Comparison of ENCODE assay signal across 9 cellular contexts in genomic region chr12:100185361-100185894, GRCh38. TPM values are rescaled to one million over a fixed set of nuclear protein-coding genes. Genes with fewer than 3 reads are reported as not detected.
A peak's percentile ranks its signal among the peaks of the same experiment; 100 is the strongest.
DNase-seq lines count a peak whose midpoint lies in the region; ATAC-seq and TF ChIP-seq lines count a peak whose summit lies in the region.
"Had no signal": no experiment of that assay in that cellular context is flagged by ENCODE, and none has a peak within 500 bp of the region (broad histone marks: within the 10 kb centered on the region; RNA-seq: fewer than 3 reads in every experiment).

No MANE protein-coding gene starts in this region.

- TF ChIP-seq EP300 in tibial nerve (IDR thresholded peaks at IDR 0.05), result no peak

- no peak overlapping the region for H3K4me3 Mint-ChIP-seq in activated CD8-positive, alpha-beta memory T cell treated with anti-CD3 and anti-CD28 coated beads, Interleukin-2, amount 10 ng/mL, durations not matched to agents 7 days and 5 days

- H3K36me3 Mint-ChIP-seq in activated CD8-positive, alpha-beta memory T cell treated with anti-CD3 and anti-CD28 coated beads, Interleukin-2, amount 10 ng/mL, durations not matched to agents 7 days and 5 days, result peaks cover 25% of the 10 kb centered on the region

- no peaks in the 10 kb centered on the region for H3K36me3 ChIP-seq in tibial nerve
- H3K36me3 ChIP-seq in HAP-1 (replicated peaks), result peaks cover 2% of the 10 kb centered on the region
- H3K36me3 ChIP-seq in WERI-Rb-1, result peaks cover 13% of the 10 kb centered on the region
- H3K36me3 ChIP-seq: cardiac muscle cell had no signal

- no peak for TF ChIP-seq CTCF in dorsolateral prefrontal cortex (IDR thresholded peaks at IDR 0.05 in 54 of 56, conservative IDR thresholded peaks at IDR 0.05 in 2 of 56; ENCODE audit: low read depth in 1 of 56, partially characterized antibody in 56 of 56)
- no peak for TF ChIP-seq CTCF in tibial nerve (IDR thresholded peaks at IDR 0.05)
- TF ChIP-seq CTCF in WERI-Rb-1 (IDR thresholded peaks at IDR 0.05; ENCODE audit: low read depth, low read length), result no peak

- H3K9me3 ChIP-seq in tibial nerve (no peaks in the 10 kb centered on the region), HAP-1 (no peaks in the 10 kb centered on the region), WERI-Rb-1 (ENCODE audit: severe bottlenecking) (no peaks in the 10 kb centered on the region)

- H3K27ac ChIP-seq in dorsolateral prefrontal cortex (peak overlapping the region in 50 of 59 donors; percentile 4 to 78 (median 53)), tibial nerve (peak overlapping the region; percentile 37 to 78 (median 54)), WERI-Rb-1 (no peak overlapping the region)
- H3K27ac ChIP-seq: cardiac muscle cell had no signal

- H3K9me3 Mint-ChIP-seq in activated CD8-positive, alpha-beta memory T cell treated with anti-CD3 and anti-CD28 coated beads, Interleukin-2, amount 10 ng/mL, durations not matched to agents 7 days and 5 days (ENCODE audit: low read depth), result no peaks in the 10 kb centered on the region

- WGBS in tibial nerve, 2 donors, result 17 to 32% methylated on average over 5 of the region's 5 CpGs

- H3K4me1 ChIP-seq in tibial nerve (peaks cover 0 to 26% (median 0%) of the 10 kb centered on the region in 4 donors), HAP-1 (no peaks in the 10 kb centered on the region)

- H3K4me1 Mint-ChIP-seq in activated CD8-positive, alpha-beta memory T cell treated with anti-CD3 and anti-CD28 coated beads, Interleukin-2, amount 10 ng/mL, durations not matched to agents 7 days and 5 days, result peaks cover 34% of the 10 kb centered on the region

- peak; percentile 46 for ATAC-seq in activated CD8-positive, alpha-beta memory T cell treated with anti-CD3 and anti-CD28 coated beads, Interleukin-2, amount 10 ng/mL, durations not matched to agents 7 days and 5 days
- peak; percentile 84 for ATAC-seq in HG03097 (IDR thresholded peaks at IDR 0.05; ENCODE audit: low FRiP score, unreplicated experiment)

- TF ChIP-seq POLR2A in tibial nerve (IDR thresholded peaks at IDR 0.05), result no peak

- H3K4me3 ChIP-seq in dorsolateral prefrontal cortex, result peak overlapping the region in 18 of 59 donors; percentile 3 to 38 (median 21)
- H3K4me3 ChIP-seq in tibial nerve, result peak overlapping the region in 2 of 4 donors; percentile 0 to 17
- H3K4me3 ChIP-seq in HAP-1, result no peak overlapping the region
- H3K4me3 ChIP-seq in WERI-Rb-1 (ENCODE audit: low read depth, low read length), result no peak overlapping the region
- H3K4me3 ChIP-seq: cardiac muscle cell had no signal

- no peaks in the 10 kb centered on the region for H3K27me3 Mint-ChIP-seq in activated CD8-positive, alpha-beta memory T cell treated with anti-CD3 and anti-CD28 coated beads, Interleukin-2, amount 10 ng/mL, durations not matched to agents 7 days and 5 days

- DNase-seq in activated CD8-positive, alpha-beta memory T cell treated with anti-CD3 and anti-CD28 coated beads, Interleukin-2, amount 10 ng/mL, durations not matched to agents 7 days and 5 days, result no peak
- no peak for DNase-seq in activated CD8-positive, alpha-beta memory T cell treated with anti-CD3 and anti-CD28 coated beads, Interleukin-2, amount 50 U/mL, for 48 hours
- peak in 5 of 10 donors; percentile 11 to 58 (median 41) for DNase-seq in dorsolateral prefrontal cortex
- no peak for DNase-seq in tibial nerve (ENCODE audit: low spot score in 2 of 2)
- DNase-seq in HAP-1 (ENCODE audit: low spot score in 2 of 2), result no peak
- DNase-seq in middle frontal gyrus (ENCODE audit: extremely low spot score, low spot score), result no peak
- DNase-seq in WERI-Rb-1, result no peak

- intact Hi-C loops in dorsolateral prefrontal cortex (cut with DNase I), result no loop called here

- CTCF ChIA-PET in activated CD8-positive, alpha-beta memory T cell treated with anti-CD3 and anti-CD28 coated beads, Interleukin-2, amount 10 ng/mL, durations not matched to agents 7 days and 5 days (lab: Charles Lee), result interaction anchor here (1.0 to 1.4 kb wide), 3 partner anchors 11 to 48 kb away, joined by 3 to 4 read pairs (median 4); partner anchors contain the start of gene ACTR6

- peak overlapping the region; percentile 47 for H3K27ac Mint-ChIP-seq in activated CD8-positive, alpha-beta memory T cell treated with anti-CD3 and anti-CD28 coated beads, Interleukin-2, amount 10 ng/mL, durations not matched to agents 7 days and 5 days

- H3K27me3 ChIP-seq in dorsolateral prefrontal cortex (no peaks in the 10 kb centered on the region), tibial nerve (no peaks in the 10 kb centered on the region), HAP-1 (ENCODE audit: low read depth) (no peaks in the 10 kb centered on the region), WERI-Rb-1 (ENCODE audit: insufficient read depth, low read depth, severe bottlenecking) (no peaks in the 10 kb centered on the region)
- H3K27me3 ChIP-seq: cardiac muscle cell had no signal

- in situ Hi-C loops in HAP-1 (cut with MboI; ENCODE audit: low sequenced_read_pairs), result no loop called here

RNA-seq across cellular contexts. Expression of gene ACTR6, which starts 15.2 kb away (rescaled TPM):
- 10 to 100 TPM; 32.8 to 34.2 TPM for total RNA-seq in activated CD8-positive, alpha-beta memory T cell treated with anti-CD3 and anti-CD28 coated beads, Interleukin-2, amount 10 ng/mL, durations not matched to agents 7 days and 5 days
- total RNA-seq in dorsolateral prefrontal cortex (10 to 100 TPM; 26.5 to 71.6 (median 48.8) TPM), tibial nerve (10 to 100 TPM; 11.1 to 19.5 (median 15.5) TPM)

RNA-seq across cellular contexts. Expression of gene BLTP3B, which starts 42.8 kb away (rescaled TPM):
- 10 to 100 TPM; 36.4 to 42.0 TPM for total RNA-seq in activated CD8-positive, alpha-beta memory T cell treated with anti-CD3 and anti-CD28 coated beads, Interleukin-2, amount 10 ng/mL, durations not matched to agents 7 days and 5 days
- total RNA-seq in dorsolateral prefrontal cortex, result 10 to 100 TPM; 39.2 to 87.7 (median 60.5) TPM
- total RNA-seq in tibial nerve, result 10 to 100 TPM; 30.2 to 42.0 (median 41.2) TPM
